In the genomic region with DNA sequence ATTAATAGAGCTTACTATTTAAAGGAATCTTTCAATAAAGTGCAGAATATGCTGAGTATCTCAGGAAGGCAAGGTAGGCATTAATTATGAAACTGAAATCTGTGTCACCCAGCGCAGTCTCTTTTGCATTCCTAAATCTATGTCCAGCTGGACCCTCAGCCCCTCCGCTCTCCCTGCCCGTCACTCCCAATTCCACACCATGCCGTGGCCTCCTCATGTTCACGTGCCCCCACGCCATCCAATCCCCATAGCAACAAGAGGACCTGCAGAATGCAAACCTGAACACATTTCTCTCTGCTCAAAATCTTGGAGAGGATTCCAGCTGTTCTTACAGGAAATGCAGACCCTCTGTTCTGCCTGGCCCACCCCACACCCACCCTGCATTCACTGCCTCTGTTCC, we compare ENCODE assay signal across 1 cellular context.
TF ChIP-seq lines count a peak whose summit lies in the region.

No MANE protein-coding gene starts in this region.

TF ChIP-seq in H1, 55 proteins besides CTCF, POLR2A, EP300 and RAD21 (continued from another document):
- TF ChIP-seq ATF2 (IDR thresholded peaks at IDR 0.05; ENCODE audit: low read length), result no peak
- no peak for TF ChIP-seq BCL11A (IDR thresholded peaks at IDR 0.05; ENCODE audit: low read depth in 2 of 2, low read length in 2 of 2)
- TF ChIP-seq NRF1 (IDR thresholded peaks at IDR 0.05; ENCODE audit: low read depth, low read length), result no peak
- no peak for TF ChIP-seq ASH2L (IDR thresholded peaks at IDR 0.05; ENCODE audit: low read length)
- TF ChIP-seq USF2 (IDR thresholded peaks at IDR 0.05; ENCODE audit: low read length), result no peak
- no peak for TF ChIP-seq TAF7 (optimal IDR thresholded peaks at IDR 0.05; ENCODE audit: borderline replicate concordance, low read depth, low read length)
- TF ChIP-seq HDAC6 (IDR thresholded peaks at IDR 0.05; ENCODE audit: low read depth, low read length), result no peak
- no peak for TF ChIP-seq KDM1A (IDR thresholded peaks at IDR 0.05; ENCODE audit: borderline replicate concordance, low read length)
